Comparison of ENCODE assay signal across 18 cellular contexts in genomic region chr2:16321872-16322271, GRCh38.
DNase-seq lines count a peak whose midpoint lies in the region; ATAC-seq, FAIRE-seq and TF ChIP-seq lines count a peak whose summit lies in the region.
"Had no signal": no experiment of that assay in that cellular context is flagged by ENCODE, and none has a peak within 500 bp of the region (broad histone marks: within the 10 kb centered on the region; RNA-seq: fewer than 3 reads in every experiment).

No MANE protein-coding gene starts in this region.

- WGBS in K562 (ENCODE audit: insufficient coverage, low coverage, missing lambda C conversion rate), result 2% methylated on average over 3 of the region's 4 CpGs

- peaks cover 17% of the 10 kb centered on the region for H3F3A ChIP-seq in neural progenitor cell (ENCODE audit: low read depth)

- H3K27ac ChIP-seq in HCT116 (ENCODE audit: low read depth, low read length) (no peak overlapping the region), K562 (ENCODE audit: extremely low read depth, low read depth, low read length) (no peak overlapping the region), neural progenitor cell (no peak overlapping the region)
- H3K27ac ChIP-seq: heart left ventricle, tibial artery had no signal

- peak overlapping the region; percentile 6 for H3K4me3 Mint-ChIP-seq in neural progenitor cell
- H3K4me3 Mint-ChIP-seq: activated CD4-positive, alpha-beta memory T cell treated with anti-CD3 and anti-CD28 coated beads, Interleukin-2, amount 10 ng/mL, durations not matched to agents 7 days and 5 days; CD4-positive, CD25-positive, alpha-beta regulatory T cell had no signal

- no peaks in the 10 kb centered on the region for H3K9me2 ChIP-seq in HCT116 (ENCODE audit: insufficient read depth)

- TF ChIP-seq CTCF in HCT116 (IDR thresholded peaks at IDR 0.05 in 2 of 3, conservative IDR thresholded peaks at IDR 0.05 in 1 of 3; ENCODE audit: borderline replicate concordance in 1 of 3, insufficient read depth in 1 of 3, low read depth in 2 of 3, low read length in 2 of 3), result 0 out of 6 replicates have a peak, but pooled peaks of 1 of the 3 experiments have one; percentile 3
- TF ChIP-seq CTCF in K562 (IDR thresholded peaks at IDR 0.05 in 2 of 3, conservative IDR thresholded peaks at IDR 0.05 in 1 of 3; ENCODE audit: insufficient read depth in 2 of 3, low read depth in 1 of 3, low read length in 3 of 3), result peak in 2 of 3 experiments; percentile 7 to 35; a peak in 2 of 6 replicates
- peak; percentile 47 for TF ChIP-seq CTCF in neural progenitor cell (IDR thresholded peaks at IDR 0.05)

- H3K9me3 ChIP-seq in HCT116 (ENCODE audit: control insufficient read depth in 1 of 2, insufficient read depth in 1 of 2, low read depth in 1 of 2, low read length in 2 of 2), result no peaks in the 10 kb centered on the region
- H3K9me3 ChIP-seq in K562 (replicated peaks; ENCODE audit: control insufficient read depth, insufficient read depth, low read depth, low read length), result no peaks in the 10 kb centered on the region
- no peaks in the 10 kb centered on the region for H3K9me3 ChIP-seq in neural progenitor cell (ENCODE audit: low read depth)
- H3K9me3 ChIP-seq: heart left ventricle, tibial artery had no signal

- no peak for TF ChIP-seq POLR2A in HCT116 (IDR thresholded peaks at IDR 0.05; ENCODE audit: borderline replicate concordance, extremely low read depth, insufficient read depth, insufficient read length)
- no peak for TF ChIP-seq POLR2A in K562 (conservative IDR thresholded peaks at IDR 0.05)

- H3K4me1 Mint-ChIP-seq in neural progenitor cell, result peaks cover 80% of the 10 kb centered on the region
- H3K4me1 Mint-ChIP-seq: activated CD4-positive, alpha-beta memory T cell treated with anti-CD3 and anti-CD28 coated beads, Interleukin-2, amount 10 ng/mL, durations not matched to agents 7 days and 5 days; CD4-positive, CD25-positive, alpha-beta regulatory T cell had no signal

- CTCF ChIA-PET in HCT116 (lab: Charles Lee) (interaction anchor here (0.8 kb wide), 1 partner anchor 687 kb away, joined by 4 read pairs; no protein-coding TSS in a partner anchor), K562 (lab: Yijun Ruan, JAX; ENCODE audit: low intra/inter-chr PET ratio) (no interaction called here)

- POLR2A ChIA-PET in HCT116 (lab: Charles Lee), result no interaction called here
- POLR2A ChIA-PET in K562 (lab: Yijun Ruan, JAX), result no interaction called here

- H3K4me2 ChIP-seq in HCT116 (ENCODE audit: low read length) (no peak overlapping the region), K562 (ENCODE audit: insufficient read depth, low read length) (no peak overlapping the region), neural progenitor cell (no peak overlapping the region)

- H3K27me3 ChIP-seq in HCT116 (ENCODE audit: insufficient read depth, low read length), result peaks cover 6% of the 10 kb centered on the region; the same call in 1 of the 2 replicates
- H3K27me3 ChIP-seq in K562 (ENCODE audit: control insufficient read depth in 2 of 2, insufficient read depth in 2 of 2, low read length in 2 of 2), result peaks cover 0 to 24% of the 10 kb centered on the region in 2 experiments; a peak in 1 of 5 replicates
- H3K27me3 ChIP-seq in neural progenitor cell, result no peaks in the 10 kb centered on the region
- H3K27me3 ChIP-seq: heart left ventricle had no signal

- H4K20me1 ChIP-seq in HCT116 (ENCODE audit: insufficient read depth), result no peaks in the 10 kb centered on the region
- no peaks in the 10 kb centered on the region for H4K20me1 ChIP-seq in K562 (replicated peaks; ENCODE audit: control insufficient read depth, insufficient read depth, low read length)
- H4K20me1 ChIP-seq in neural progenitor cell (ENCODE audit: low read depth), result no peaks in the 10 kb centered on the region

- no peak for FAIRE-seq in K562 (lab: Jason Lieb, UNC)
- FAIRE-seq: GM18507, TTC549 had no signal

- intact Hi-C loops in HCT116 (cut with micrococcal nuclease) (no loop called here), K562 (cut with micrococcal nuclease) (no loop called here)

- H3K9ac ChIP-seq in HCT116 (ENCODE audit: low read length) (no peak overlapping the region), K562 (ENCODE audit: insufficient read depth in 1 of 2, low read depth in 2 of 2, low read length in 2 of 2) (no peak overlapping the region), neural progenitor cell (no peak overlapping the region)

- H3K9me1 ChIP-seq in K562 (ENCODE audit: control insufficient read depth, insufficient read depth, low read length), result peaks cover 4% of the 10 kb centered on the region

- H3K27ac Mint-ChIP-seq in neural progenitor cell, result no peak overlapping the region
- H3K27ac Mint-ChIP-seq: activated CD4-positive, alpha-beta memory T cell treated with anti-CD3 and anti-CD28 coated beads, Interleukin-2, amount 10 ng/mL, durations not matched to agents 7 days and 5 days; CD4-positive, CD25-positive, alpha-beta regulatory T cell; naive B cell had no signal

- no peaks in the 10 kb centered on the region for H3K79me2 ChIP-seq in HCT116 (ENCODE audit: insufficient read depth, low read length)
- H3K79me2 ChIP-seq in K562 (ENCODE audit: control insufficient read depth, insufficient read depth, low read length), result no peaks in the 10 kb centered on the region
- no peaks in the 10 kb centered on the region for H3K79me2 ChIP-seq in neural progenitor cell (ENCODE audit: low read depth)

- DNase-seq in DMS53 (lab: John Stamatoyannopoulos, UW), result peak; percentile 29
- no peak for DNase-seq in DMS53 treated with DMSO at 0.1 percent for 48 hours (lab: John Stamatoyannopoulos, UW; ENCODE audit: unreplicated experiment)
- no peak for DNase-seq in HCT116 (ENCODE audit: low read depth, low spot score)
- DNase-seq in K562 (ENCODE audit: extremely low read depth in 1 of 4, low spot score in 3 of 4), result peak in 1 of 4 experiments; percentile 13
- peak; percentile 43 for DNase-seq in neural progenitor cell (ENCODE audit: low spot score)
- no peak for DNase-seq in stimulated activated CD4-positive, alpha-beta T cell treated with anti-CD3 and anti-CD28 coated beads, Interleukin-15, amount 100 ng/mL, for 24 hours
- no peak for DNase-seq in HCEC 1CT
- DNase-seq: 8988T; activated CD4-positive, alpha-beta memory T cell treated with anti-CD3 and anti-CD28 coated beads, Interleukin-2, amount 10 ng/mL, durations not matched to agents 7 days and 5 days; CD4-positive, CD25-positive, alpha-beta regulatory T cell; heart left ventricle; naive B cell; NCI-H1436 treated with DMSO at 0.1 percent for 48 hours; SHP77; tibial artery had no signal

- no peaks in the 10 kb centered on the region for H3K9me3 Mint-ChIP-seq in neural progenitor cell
- H3K9me3 Mint-ChIP-seq: activated CD4-positive, alpha-beta memory T cell treated with anti-CD3 and anti-CD28 coated beads, Interleukin-2, amount 10 ng/mL, durations not matched to agents 7 days and 5 days; CD4-positive, CD25-positive, alpha-beta regulatory T cell had no signal

- BruUV-seq in HCT116 (replicated peaks; lab: Mats Ljungman, UMichigan) (no TSS peak), K562 (replicated peaks; lab: Mats Ljungman, UMichigan) (no TSS peak)

- no peak overlapping the region for H2AFZ ChIP-seq in HCT116 (ENCODE audit: low read depth, low read length, poor library complexity, severe bottlenecking)
- H2AFZ ChIP-seq in K562 (ENCODE audit: low read depth, low read length), result no peak overlapping the region
- no peak overlapping the region for H2AFZ ChIP-seq in neural progenitor cell (replicated peaks)

- no peak for TF ChIP-seq EP300 in K562 (IDR thresholded peaks at IDR 0.05; ENCODE audit: low read length)

- in situ Hi-C loops in K562 (cut with MboI), result no loop called here

- H3K36me3 Mint-ChIP-seq in neural progenitor cell, result no peaks in the 10 kb centered on the region
- H3K36me3 Mint-ChIP-seq: CD4-positive, CD25-positive, alpha-beta regulatory T cell; naive B cell had no signal

- ATAC-seq in HCT116 (no peak), K562 (peak; percentile 63; the same call in 2 of the 3 replicates), GM21529 (IDR thresholded peaks at IDR 0.05; ENCODE audit: unreplicated experiment) (no peak)
- ATAC-seq: heart left ventricle had no signal

- no peak overlapping the region for H3K4me3 ChIP-seq in HCT116 (replicated peaks in 1 of 2; ENCODE audit: low read depth in 1 of 2, low read length in 2 of 2)
- no peak overlapping the region for H3K4me3 ChIP-seq in K562
- no peak overlapping the region for H3K4me3 ChIP-seq in neural progenitor cell
- H3K4me3 ChIP-seq: heart left ventricle, tibial artery had no signal

- H3K27me3 Mint-ChIP-seq in neural progenitor cell (ENCODE audit: insufficient read depth, low read depth), result peaks cover 9% of the 10 kb centered on the region
- H3K27me3 Mint-ChIP-seq: activated CD4-positive, alpha-beta memory T cell treated with anti-CD3 and anti-CD28 coated beads, Interleukin-2, amount 10 ng/mL, durations not matched to agents 7 days and 5 days had no signal

- RAD21 ChIA-PET in HCT116 (lab: Charles Lee; ENCODE audit: low non-redundant PET in 1 of 2, low total read pairs in 2 of 2, uncharacterized antibody in 2 of 2, unreplicated experiment in 2 of 2), result no interaction called here

- H3K4me1 ChIP-seq in HCT116 (ENCODE audit: control insufficient read depth in 1 of 2, insufficient read depth in 2 of 2, low read length in 2 of 2), result no peaks in the 10 kb centered on the region
- peaks cover 0 to 6% of the 10 kb centered on the region in 2 experiments; a peak in 2 of 5 replicates for H3K4me1 ChIP-seq in K562 (replicated peaks in 1 of 2; ENCODE audit: control insufficient read depth in 2 of 2, insufficient read depth in 2 of 2, low read length in 2 of 2)
- H3K4me1 ChIP-seq in neural progenitor cell, result peaks cover 65% of the 10 kb centered on the region
- H3K4me1 ChIP-seq: tibial artery had no signal

- H3K36me3 ChIP-seq in HCT116 (ENCODE audit: control insufficient read depth in 1 of 2, insufficient read depth in 2 of 2, low read length in 2 of 2) (no peaks in the 10 kb centered on the region), K562 (ENCODE audit: control insufficient read depth, insufficient read depth, low read length) (no peaks in the 10 kb centered on the region), neural progenitor cell (no peaks in the 10 kb centered on the region)
- H3K36me3 ChIP-seq: heart left ventricle, tibial artery had no signal

- TF ChIP-seq RAD21 in HCT116 (IDR thresholded peaks at IDR 0.05; ENCODE audit: low read depth) (0 out of 2 replicates have a peak, but pooled peaks have one; percentile 14), K562 (CRISPR knock-in tag; conservative IDR thresholded peaks at IDR 0.05 in 1 of 2, IDR thresholded peaks at IDR 0.05 in 1 of 2) (peak; percentile 30 to 41)

TF ChIP-seq in HCT116, 20 proteins besides CTCF, POLR2A, EP300 and RAD21 (continues in another document):
- TF ChIP-seq EZH2phosphoT487 (IDR thresholded peaks at IDR 0.05; ENCODE audit: borderline replicate concordance), result no peak
- no peak for TF ChIP-seq ZFX (IDR thresholded peaks at IDR 0.05)
- TF ChIP-seq ZNF274 (IDR thresholded peaks at IDR 0.05; ENCODE audit: low read depth, low read length), result no peak
- TF ChIP-seq EZH2 (IDR thresholded peaks at IDR 0.05), result no peak

TF ChIP-seq in K562, 482 proteins besides CTCF, POLR2A, EP300 and RAD21 (continues in another document):
- TF ChIP-seq ZNF551 (CRISPR knock-in tag; IDR thresholded peaks at IDR 0.05), result no peak
- TF ChIP-seq TEAD2 (tag; IDR thresholded peaks at IDR 0.05), result no peak
- no peak for TF ChIP-seq ZC3H11A (IDR thresholded peaks at IDR 0.05; ENCODE audit: low read depth, low read length)
- TF ChIP-seq TAF15 (IDR thresholded peaks at IDR 0.05; ENCODE audit: low read depth, low read length), result no peak

Comparison
In these comparisons a context has a peak if more than half of its experiments do, and no peak if none do; other contexts are left out.
1. DNase-seq: peak in DMS53 (single experiment) and neural progenitor cell (single experiment); none in DMS53 treated with DMSO at 0.1 percent for 48 hours (single experiment), HCT116 (single experiment), stimulated activated CD4-positive, alpha-beta T cell treated with anti-CD3 and anti-CD28 coated beads, Interleukin-15, amount 100 ng/mL, for 24 hours (single experiment) and HCEC 1CT (single experiment).